In the genomic region with DNA sequence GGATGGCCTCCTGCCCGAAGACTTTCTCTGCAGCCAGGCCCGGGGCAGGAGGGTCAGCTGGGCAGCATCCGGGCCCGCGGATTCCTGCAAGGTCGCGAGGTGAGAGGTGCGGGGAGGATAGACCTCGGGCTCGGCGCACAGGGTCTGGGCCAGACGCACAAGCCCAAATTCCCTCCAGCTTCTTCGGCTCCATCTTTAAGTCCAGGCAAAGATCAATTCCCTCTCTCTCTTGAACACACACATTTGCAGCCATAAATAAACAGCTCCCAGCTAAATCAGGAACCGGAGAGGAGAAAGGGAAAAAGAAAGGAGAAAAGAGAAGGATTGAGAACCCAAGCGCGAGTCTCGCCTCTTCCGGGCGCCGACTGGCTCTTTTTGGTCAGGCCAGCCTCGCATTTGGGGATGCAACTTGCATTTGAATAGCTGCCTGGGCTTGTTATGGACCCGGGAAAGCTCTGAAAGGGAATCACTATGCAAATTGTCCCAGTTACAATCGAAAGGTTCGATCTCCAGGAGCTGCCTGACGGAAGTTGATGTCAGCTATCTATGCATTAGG, we compare ENCODE assay signal across 10 cellular contexts. TPM values are rescaled to one million over a fixed set of nuclear protein-coding genes. Genes with fewer than 3 reads are reported as not detected.
DNase-seq lines count a peak whose midpoint lies in the region; ATAC-seq and TF ChIP-seq lines count a peak whose summit lies in the region.
"Had no signal": no experiment of that assay in that cellular context is flagged by ENCODE, and none has a peak within 500 bp of the region (broad histone marks: within the 10 kb centered on the region; RNA-seq: fewer than 3 reads in every experiment).

No MANE protein-coding gene starts in this region.

- peaks cover 51% of the 10 kb centered on the region for H3K27me3 Mint-ChIP-seq in Calu3 (ENCODE audit: unreplicated experiment)
- H3K27me3 Mint-ChIP-seq in T-helper 17 cell, result peaks cover 82% of the 10 kb centered on the region
- H3K27me3 Mint-ChIP-seq in glutamatergic neuron (ENCODE audit: unreplicated experiment), result peaks cover 14% of the 10 kb centered on the region

- peak; percentile 30 for ATAC-seq in T-helper 17 cell
- no peak for ATAC-seq in GM21825 (IDR thresholded peaks at IDR 0.05; ENCODE audit: unreplicated experiment)
- no peak for ATAC-seq in GM21717 (IDR thresholded peaks at IDR 0.05; ENCODE audit: unreplicated experiment)

- H3K27me3 ChIP-seq in rectal smooth muscle tissue (ENCODE audit: control insufficient read depth, insufficient read depth, low read length), result peaks cover 44% of the 10 kb centered on the region

- H3K36me3 ChIP-seq in rectal smooth muscle tissue (ENCODE audit: control insufficient read depth, insufficient read depth, low read length), result no peaks in the 10 kb centered on the region

- CTCF ChIA-PET in Calu3 (lab: Charles Lee), result interaction anchor here (0.5 kb wide), 1 partner anchor 913 kb away, joined by 4 read pairs; no protein-coding TSS in a partner anchor

- no peak overlapping the region for H3K27ac Mint-ChIP-seq in Calu3 (ENCODE audit: unreplicated experiment)
- peak overlapping the region; percentile 16 for H3K27ac Mint-ChIP-seq in T-helper 17 cell
- H3K27ac Mint-ChIP-seq in glutamatergic neuron (ENCODE audit: unreplicated experiment), result peak overlapping the region; percentile 86

- no peak for DNase-seq in Calu3
- no peak for DNase-seq in T-helper 17 cell
- DNase-seq in glutamatergic neuron, result no peak
- DNase-seq in DMS 273 (lab: John Stamatoyannopoulos, UW; ENCODE audit: unreplicated experiment), result no peak
- DNase-seq in dedifferentiated amniotic fluid mesenchymal stem cell (ENCODE audit: extremely low spot score), result no peak

- no peaks in the 10 kb centered on the region for H3K4me1 ChIP-seq in rectal smooth muscle tissue (ENCODE audit: control insufficient read depth, insufficient read depth, low read length)

- H3K27ac ChIP-seq in rectal smooth muscle tissue (ENCODE audit: low read depth, low read length), result no peak overlapping the region

- no peaks in the 10 kb centered on the region for H3K9me3 Mint-ChIP-seq in Calu3 (ENCODE audit: low read depth, unreplicated experiment)
- H3K9me3 Mint-ChIP-seq in glutamatergic neuron (ENCODE audit: unreplicated experiment), result peaks cover 19% of the 10 kb centered on the region

- H3K4me3 ChIP-seq in rectal smooth muscle tissue (ENCODE audit: low read length), result peak overlapping the region; percentile 52

- H3K36me3 Mint-ChIP-seq in Calu3 (ENCODE audit: insufficient read depth, unreplicated experiment) (no peaks in the 10 kb centered on the region), T-helper 17 cell (ENCODE audit: low read depth) (no peaks in the 10 kb centered on the region), glutamatergic neuron (ENCODE audit: unreplicated experiment) (no peaks in the 10 kb centered on the region)

- BruUV-seq in Calu3 (replicated peaks; lab: Mats Ljungman, UMichigan), result no TSS peak

- no peak overlapping the region for H3K9ac ChIP-seq in rectal smooth muscle tissue (ENCODE audit: low read length)

- H3K4me3 Mint-ChIP-seq in Calu3 (ENCODE audit: low read depth, unreplicated experiment) (peak overlapping the region; percentile 77), T-helper 17 cell (peak overlapping the region; percentile 89), glutamatergic neuron (ENCODE audit: unreplicated experiment) (peak overlapping the region; percentile 87)

- H3K4me1 Mint-ChIP-seq in Calu3 (ENCODE audit: low read depth, unreplicated experiment) (peaks cover 8% of the 10 kb centered on the region), T-helper 17 cell (peaks cover 8% of the 10 kb centered on the region), glutamatergic neuron (ENCODE audit: low read depth, unreplicated experiment) (peaks cover 51% of the 10 kb centered on the region)

- H3K9me3 ChIP-seq in T-helper 17 cell (ENCODE audit: control insufficient read depth, low read length, poor library complexity, severe bottlenecking), result peaks cover 4% of the 10 kb centered on the region

- intact Hi-C loops in Calu3 (cut with micrococcal nuclease; ENCODE audit: unreplicated experiment), result no loop called here

- TF ChIP-seq CTCF in Calu3 (IDR thresholded peaks at IDR 0.05; ENCODE audit: unreplicated experiment) (no peak), glutamatergic neuron (IDR thresholded peaks at IDR 0.05; ENCODE audit: partially characterized antibody, unreplicated experiment) (no peak)

RNA-seq across cellular contexts. Expression of a gene that starts 14.5 kb away (rescaled TPM):
- 0.91 and 1.1 TPM in 2 replicates for total RNA-seq in Calu3 (2022)
- total RNA-seq in T-helper 17 cell, result not detected
- 48.9 TPM for total RNA-seq in glutamatergic neuron (ENCODE audit: unreplicated experiment)
- total RNA-seq: kidney epithelial cell, temporal lobe had no signal

Comparison
In these comparisons a context has a peak if more than half of its experiments do, and no peak if none do; other contexts are left out.
1. RNA of a gene that starts 14.5 kb away (total RNA-seq): 48.9 TPM in glutamatergic neuron (single experiment); 0.91 to 1.1 TPM in Calu3 and not detected in T-helper 17 cell; every median in the first group is over 10 times any median in the second.
2. Peak in every context shown above with its lines, with median percentiles within 50 percentile points of each other: H3K4me3 Mint-ChIP-seq.